In the genomic region with DNA sequence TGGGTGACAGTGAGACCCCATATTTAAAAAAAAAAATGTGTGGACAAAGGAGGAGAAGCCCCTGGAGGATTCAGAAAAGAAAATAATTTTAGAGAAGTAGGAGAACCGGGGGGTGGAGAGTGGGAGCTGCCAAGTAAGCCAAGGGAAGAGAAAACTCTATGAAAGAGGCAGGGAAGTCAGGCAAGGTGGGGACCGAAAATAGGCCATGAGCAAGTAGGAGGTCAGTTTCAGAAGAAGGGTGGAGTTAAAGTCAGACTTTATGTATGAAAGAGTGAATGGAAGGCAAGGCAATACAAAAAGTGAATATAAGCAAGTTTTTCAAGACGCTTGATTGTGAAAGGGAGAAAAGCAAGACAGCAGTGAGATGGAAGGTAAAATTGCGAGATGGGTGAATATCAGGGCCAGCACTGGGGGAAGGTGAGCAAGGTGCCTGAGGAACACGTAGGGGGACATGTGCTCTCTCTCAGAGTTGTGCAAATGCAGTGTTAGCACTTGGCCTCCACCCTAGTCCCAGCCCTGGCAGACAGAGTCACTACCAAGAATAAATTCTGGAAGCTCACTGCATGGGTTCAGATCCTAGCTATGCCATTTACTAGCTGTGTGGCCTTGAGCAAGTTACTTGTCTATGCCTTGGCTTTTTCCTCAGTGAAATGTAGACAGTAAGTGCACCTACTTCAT, we compare ENCODE assay signal across 30 cellular contexts. TPM values are rescaled to one million over a fixed set of nuclear protein-coding genes. Genes with fewer than 3 reads are reported as not detected.
A peak's percentile ranks its signal among the peaks of the same experiment; 100 is the strongest.
DNase-seq lines count a peak whose midpoint lies in the region; ATAC-seq and TF ChIP-seq lines count a peak whose summit lies in the region.
"Had no signal": no experiment of that assay in that cellular context is flagged by ENCODE, and none has a peak within 500 bp of the region (broad histone marks: within the 10 kb centered on the region; RNA-seq: fewer than 3 reads in every experiment).

No MANE protein-coding gene starts in this region.

- no peak overlapping the region for H3K4me3 ChIP-seq in GM23248
- H3K4me3 ChIP-seq in Karpas-422 (ENCODE audit: low read length) = no peak overlapping the region
- H3K4me3 ChIP-seq in mesenchymal stem cell (ENCODE audit: insufficient read depth in 1 of 2, low read depth in 1 of 2, low read length in 2 of 2) = peak overlapping the region in 1 of 2 experiments; percentile 32
- H3K4me3 ChIP-seq: GM12878, pancreas had no signal

- ATAC-seq in HG02870 (IDR thresholded peaks at IDR 0.05; ENCODE audit: unreplicated experiment) (no peak), GM18505 (IDR thresholded peaks at IDR 0.05; ENCODE audit: unreplicated experiment) (no peak), HG02884 (IDR thresholded peaks at IDR 0.05; ENCODE audit: unreplicated experiment) (no peak), sciatic nerve (no peak)
- ATAC-seq: GM12878, Panc1, pancreas had no signal

- H4K91ac ChIP-seq in mesenchymal stem cell (ENCODE audit: low read length) = no peak overlapping the region

- no peak overlapping the region for H4K8ac ChIP-seq in mesenchymal stem cell (ENCODE audit: low read length)

- peaks cover 23% of the 10 kb centered on the region for H3K4me1 Mint-ChIP-seq in activated T-helper 2 cell treated with anti-CD3 and anti-CD28 coated beads, Interferon-gamma antibody, Interleukin-2, Interleukin-4, amounts not matched to agents 10 μg/mL and 5 μg/mL and 100 μg/mL, durations not matched to agents 14 hours and 24 hours and 36 hours (ENCODE audit: low read depth)
- H3K4me1 Mint-ChIP-seq: activated naive CD4-positive, alpha-beta T cell treated with anti-CD3 and anti-CD28 coated beads, Interleukin-2, amount 10 ng/mL, durations not matched to agents 7 days and 5 days; H9; neural crest cell had no signal

- WGBS in GM23248 (ENCODE audit: low coverage in 1 of 2, low lambda C conversion rate in 2 of 2, missing lambda C conversion rate in 2 of 2), 2 experiments = 85% methylated on average over 5 of the region's 5 CpGs
- WGBS in mesenchymal stem cell = 95% methylated on average over 5 of the region's 5 CpGs

- H2AK5ac ChIP-seq in mesenchymal stem cell (ENCODE audit: low read length, severe bottlenecking) = no peak overlapping the region

- no peak overlapping the region for H3K4me3 Mint-ChIP-seq in activated T-helper 2 cell treated with anti-CD3 and anti-CD28 coated beads, Interferon-gamma antibody, Interleukin-2, Interleukin-4, amounts not matched to agents 10 μg/mL and 5 μg/mL and 100 μg/mL, durations not matched to agents 14 hours and 24 hours and 36 hours (ENCODE audit: low read depth)
- H3K4me3 Mint-ChIP-seq: activated naive CD4-positive, alpha-beta T cell treated with anti-CD3 and anti-CD28 coated beads, Interleukin-2, amount 10 ng/mL, durations not matched to agents 7 days and 5 days; H9; neural crest cell; type B pancreatic cell had no signal

- no peak for TF ChIP-seq POLR2A in GM18505 (IDR thresholded peaks at IDR 0.05; ENCODE audit: borderline replicate concordance, extremely low read depth, insufficient read depth, insufficient read length)

- H3K9me2 ChIP-seq in GM23248 (ENCODE audit: insufficient read depth) (no peaks in the 10 kb centered on the region), Karpas-422 (replicated peaks; ENCODE audit: insufficient read depth, low read length) (no peaks in the 10 kb centered on the region)

- no peaks in the 10 kb centered on the region for H3K9me3 Mint-ChIP-seq in activated T-helper 2 cell treated with anti-CD3 and anti-CD28 coated beads, Interferon-gamma antibody, Interleukin-2, Interleukin-4, amounts not matched to agents 10 μg/mL and 5 μg/mL and 100 μg/mL, durations not matched to agents 14 hours and 24 hours and 36 hours
- H3K9me3 Mint-ChIP-seq: activated naive CD4-positive, alpha-beta T cell treated with anti-CD3 and anti-CD28 coated beads, Interleukin-2, amount 10 ng/mL, durations not matched to agents 7 days and 5 days; CD8-positive, alpha-beta memory T cell; H9; neural crest cell; type B pancreatic cell had no signal

- DNase-seq in GM23248 (no peak), Karpas-422 (no peak), mesenchymal stem cell (no peak), sciatic nerve (ENCODE audit: low spot score) (no peak)
- no peak for DNase-seq in activated T-helper 2 cell treated with anti-CD3 and anti-CD28 coated beads, Interferon-gamma antibody, Interleukin-2, Interleukin-4, amounts not matched to agents 10 μg/mL and 5 μg/mL and 100 μg/mL, durations not matched to agents 14 hours and 24 hours and 36 hours (ENCODE audit: low spot score)
- DNase-seq: activated CD4-positive, CD25-positive, alpha-beta regulatory T cell; activated CD8-positive, alpha-beta memory T cell treated with anti-CD3 and anti-CD28 coated beads, Interleukin-2, amount 50 U/mL, for 4 hours; activated naive CD4-positive, alpha-beta T cell treated with anti-CD3 and anti-CD28 coated beads, Interleukin-2, amount 10 ng/mL, durations not matched to agents 7 days and 5 days; CD8-positive, alpha-beta memory T cell; DMS 273 treated with DMSO at 0.1 percent for 48 hours; H9; hippocampal formation; left cardiac atrium; MV-4-11; NCI-H1436; NCI-H2081 treated with DMSO at 0.1 percent for 48 hours; NCI-H2227 treated with DMSO at 0.1 percent for 48 hours; NCI-H526 treated with DMSO at 0.1 percent for 48 hours; pancreas; SIG-M5; stimulated activated CD8-positive, alpha-beta memory T cell treated with anti-CD3 and anti-CD28 coated beads, Interleukin-4, amount 100 ng/mL, for 48 hours; T-helper 1 cell had no signal

- no peak overlapping the region for H2BK15ac ChIP-seq in mesenchymal stem cell (ENCODE audit: low read depth, poor library complexity, severe bottlenecking)

- no peak overlapping the region for H3K14ac ChIP-seq in mesenchymal stem cell (ENCODE audit: low read length in 2 of 2)

- H3K79me1 ChIP-seq in mesenchymal stem cell (replicated peaks; ENCODE audit: low read length, poor library complexity, severe bottlenecking) = peaks cover 2% of the 10 kb centered on the region

- peak overlapping the region; percentile 50 for H3K27ac Mint-ChIP-seq in activated T-helper 2 cell treated with anti-CD3 and anti-CD28 coated beads, Interferon-gamma antibody, Interleukin-2, Interleukin-4, amounts not matched to agents 10 μg/mL and 5 μg/mL and 100 μg/mL, durations not matched to agents 14 hours and 24 hours and 36 hours
- H3K27ac Mint-ChIP-seq: activated naive CD4-positive, alpha-beta T cell treated with anti-CD3 and anti-CD28 coated beads, Interleukin-2, amount 10 ng/mL, durations not matched to agents 7 days and 5 days; type B pancreatic cell had no signal

- no peak overlapping the region for H2BK120ac ChIP-seq in mesenchymal stem cell (ENCODE audit: low read depth, low read length)

- H2BK12ac ChIP-seq in mesenchymal stem cell (ENCODE audit: low read length in 2 of 2) = no peak overlapping the region

- no peak overlapping the region for H3K18ac ChIP-seq in mesenchymal stem cell (ENCODE audit: low read depth in 1 of 2, low read length in 2 of 2)

- no peak overlapping the region for H3K23ac ChIP-seq in mesenchymal stem cell (ENCODE audit: low read length in 2 of 2)

- H3K9me3 ChIP-seq in GM23248 (ENCODE audit: low read depth) (no peaks in the 10 kb centered on the region), Karpas-422 (ENCODE audit: low read length) (no peaks in the 10 kb centered on the region), mesenchymal stem cell (ENCODE audit: control insufficient read depth, low read length) (no peaks in the 10 kb centered on the region)
- H3K9me3 ChIP-seq: pancreas had no signal

- peaks cover 10% of the 10 kb centered on the region for H3K36me3 Mint-ChIP-seq in activated T-helper 2 cell treated with anti-CD3 and anti-CD28 coated beads, Interferon-gamma antibody, Interleukin-2, Interleukin-4, amounts not matched to agents 10 μg/mL and 5 μg/mL and 100 μg/mL, durations not matched to agents 14 hours and 24 hours and 36 hours (ENCODE audit: low read depth)
- H3K36me3 Mint-ChIP-seq: type B pancreatic cell had no signal

- H2AFZ ChIP-seq in GM23248 (0 out of 2 replicates have a peak overlapping the region, but pooled peaks have one; percentile 20), Karpas-422 (ENCODE audit: low read length) (no peak overlapping the region), mesenchymal stem cell (ENCODE audit: low read depth, low read length) (no peak overlapping the region)

- H3K36me3 ChIP-seq in GM23248 (ENCODE audit: low read depth) (no peaks in the 10 kb centered on the region), Karpas-422 (ENCODE audit: insufficient read depth, low read length) (peaks cover 14% of the 10 kb centered on the region), mesenchymal stem cell (ENCODE audit: control insufficient read depth in 1 of 2, insufficient read depth in 2 of 2, low read depth in 1 of 2, low read length in 2 of 2) (peaks cover 0 to 11% of the 10 kb centered on the region in 2 experiments)

- H3K27me3 ChIP-seq in GM23248 (replicated peaks; ENCODE audit: insufficient read depth) (no peaks in the 10 kb centered on the region), Karpas-422 (ENCODE audit: low read length) (no peaks in the 10 kb centered on the region), mesenchymal stem cell (ENCODE audit: control insufficient read depth in 1 of 2, insufficient read depth in 1 of 2, low read length in 2 of 2) (no peaks in the 10 kb centered on the region)
- H3K27me3 ChIP-seq: pancreas had no signal

- H3K27me3 Mint-ChIP-seq in activated T-helper 2 cell treated with anti-CD3 and anti-CD28 coated beads, Interferon-gamma antibody, Interleukin-2, Interleukin-4, amounts not matched to agents 10 μg/mL and 5 μg/mL and 100 μg/mL, durations not matched to agents 14 hours and 24 hours and 36 hours (ENCODE audit: low read depth) = no peaks in the 10 kb centered on the region
- H3K27me3 Mint-ChIP-seq: activated naive CD4-positive, alpha-beta T cell treated with anti-CD3 and anti-CD28 coated beads, Interleukin-2, amount 10 ng/mL, durations not matched to agents 7 days and 5 days; CD8-positive, alpha-beta memory T cell; type B pancreatic cell had no signal

- H3K4me1 ChIP-seq in GM23248 (ENCODE audit: insufficient read depth) (peaks cover 38% of the 10 kb centered on the region), Karpas-422 (ENCODE audit: low read length) (peaks cover 42% of the 10 kb centered on the region), mesenchymal stem cell (ENCODE audit: control insufficient read depth, insufficient read depth, low read depth, low read length) (peaks cover 6% of the 10 kb centered on the region)
- H3K4me1 ChIP-seq: pancreas had no signal

- intact Hi-C loops in activated T-helper 2 cell treated with anti-CD3 and anti-CD28 coated beads, Interferon-gamma antibody, Interleukin-2, Interleukin-4, amounts not matched to agents 10 μg/mL and 5 μg/mL and 100 μg/mL, durations not matched to agents 14 hours and 24 hours and 36 hours (cut with micrococcal nuclease) = loop anchor here (10.0 kb wide), 1 partner anchor 547 kb away; a partner anchor contains a TSS
- intact Hi-C loops in sciatic nerve (cut with DNase I) = no loop called here

- H3K27ac ChIP-seq in GM23248 = peak overlapping the region; percentile 67
- H3K27ac ChIP-seq in Karpas-422 (ENCODE audit: low read length) = peak overlapping the region; percentile 41
- H3K27ac ChIP-seq in mesenchymal stem cell (ENCODE audit: low read length, poor library complexity, severe bottlenecking) = no peak overlapping the region
- H3K27ac ChIP-seq: HL-60, pancreas had no signal

- no peak overlapping the region for H2BK5ac ChIP-seq in mesenchymal stem cell (ENCODE audit: low read depth, low read length, poor library complexity, severe bottlenecking)

- in situ Hi-C loops in GM23248 (cut with MboI) = no loop called here

- H3K9ac ChIP-seq in GM23248 (peak overlapping the region; percentile 51), Karpas-422 (ENCODE audit: low read length) (no peak overlapping the region), mesenchymal stem cell (ENCODE audit: low read length) (peak overlapping the region; percentile 64)

- peaks cover 44% of the 10 kb centered on the region for H3F3A ChIP-seq in GM23248 (ENCODE audit: insufficient read depth)

- H4K20me1 ChIP-seq in GM23248 (ENCODE audit: insufficient read depth) (no peaks in the 10 kb centered on the region), Karpas-422 (ENCODE audit: insufficient read depth, low read depth, low read length) (no peaks in the 10 kb centered on the region)

- H3K4me2 ChIP-seq in GM23248 (ENCODE audit: unreplicated experiment) (peak overlapping the region; percentile 76), Karpas-422 (ENCODE audit: low read depth, low read length, poor library complexity, severe bottlenecking) (no peak overlapping the region), mesenchymal stem cell (ENCODE audit: low read length, poor library complexity, severe bottlenecking) (no peak overlapping the region)

- H3K79me2 ChIP-seq in GM23248 (ENCODE audit: insufficient read depth) (no peaks in the 10 kb centered on the region), Karpas-422 (ENCODE audit: low read length) (peaks cover 52% of the 10 kb centered on the region)

- H3K4ac ChIP-seq in mesenchymal stem cell (ENCODE audit: low read depth in 1 of 2, low read length in 2 of 2) = no peak overlapping the region

RNA-seq across cellular contexts. Expression of a gene that starts 6.7 kb away (rescaled TPM):
- 1.4 and 3.2 TPM in 2 replicates for total RNA-seq in GM23248 (2014; rRNA removed; shearing (Covaris generic))
- 7.0 and 7.3 TPM in 2 replicates for polyA plus RNA-seq in GM23248 (2016; fragmentation: Nextera tagmentation; extraction: Ambion mirVana)
- total RNA-seq in Karpas-422 (2014; rRNA removed; shearing (Covaris generic); ENCODE audit: low replicate concordance) = 29.7 and 56.3 TPM in 2 replicates
- total RNA-seq in activated T-helper 2 cell treated with anti-CD3 and anti-CD28 coated beads, Interferon-gamma antibody, Interleukin-2, Interleukin-4, amounts not matched to agents 10 μg/mL and 5 μg/mL and 100 μg/mL, durations not matched to agents 14 hours and 24 hours and 36 hours = 9.9 and 10.7 TPM in 2 replicates
- polyA plus RNA-seq in mesenchymal stem cell (2013, experiment 1 of 2) = 4.7 TPM
- polyA plus RNA-seq in mesenchymal stem cell (2013, experiment 2 of 2) = 4.9 TPM
- total RNA-seq in sciatic nerve = 18.5 TPM

RNA-seq across cellular contexts. Expression of a gene that starts 6.9 kb away (rescaled TPM):
- total RNA-seq in GM23248 (2014; rRNA removed; shearing (Covaris generic)) = 51.1 and 316 TPM in 2 replicates
- polyA plus RNA-seq in GM23248 (2016; fragmentation: Nextera tagmentation; extraction: Ambion mirVana) = 335 and 370 TPM in 2 replicates
- total RNA-seq in Karpas-422 (2014; rRNA removed; shearing (Covaris generic); ENCODE audit: low replicate concordance) = 33.2 and 91.5 TPM in 2 replicates
- 169 and 173 TPM in 2 replicates for total RNA-seq in activated T-helper 2 cell treated with anti-CD3 and anti-CD28 coated beads, Interferon-gamma antibody, Interleukin-2, Interleukin-4, amounts not matched to agents 10 μg/mL and 5 μg/mL and 100 μg/mL, durations not matched to agents 14 hours and 24 hours and 36 hours
- 106 TPM for polyA plus RNA-seq in mesenchymal stem cell (2013, experiment 1 of 2)
- polyA plus RNA-seq in mesenchymal stem cell (2013, experiment 2 of 2) = 105 TPM
- 130 TPM for total RNA-seq in sciatic nerve

RNA-seq across cellular contexts. Expression of a gene that starts 46.5 kb away (rescaled TPM):
- 6.2 and 6.4 TPM in 2 replicates for total RNA-seq in GM23248 (2014; rRNA removed; shearing (Covaris generic))
- polyA plus RNA-seq in GM23248 (2016; fragmentation: Nextera tagmentation; extraction: Ambion mirVana) = 2.3 and 2.5 TPM in 2 replicates
- 103 and 133 TPM in 2 replicates for total RNA-seq in Karpas-422 (2014; rRNA removed; shearing (Covaris generic); ENCODE audit: low replicate concordance)
- total RNA-seq in activated T-helper 2 cell treated with anti-CD3 and anti-CD28 coated beads, Interferon-gamma antibody, Interleukin-2, Interleukin-4, amounts not matched to agents 10 μg/mL and 5 μg/mL and 100 μg/mL, durations not matched to agents 14 hours and 24 hours and 36 hours = 16.5 and 16.6 TPM in 2 replicates
- 3.6 TPM for polyA plus RNA-seq in mesenchymal stem cell (2013, experiment 1 of 2)
- 3.0 TPM for polyA plus RNA-seq in mesenchymal stem cell (2013, experiment 2 of 2)
- 7.5 TPM for total RNA-seq in sciatic nerve
